In genomic region chr11:116787786-116788486, GRCh38 we compare ENCODE assay signal across 8 cellular contexts. TPM values are rescaled to one million over a fixed set of nuclear protein-coding genes. Genes with fewer than 3 reads are reported as not detected.
A peak's percentile ranks its signal among the peaks of the same experiment; 100 is the strongest.
DNase-seq lines count a peak whose midpoint lies in the region; ATAC-seq and TF ChIP-seq lines count a peak whose summit lies in the region.

Gene ZPR1, minus strand, starts transcription at chr11:116788023. Its CDS starts 33 bp downstream, at chr11:116787990.

- H3K4me1 Mint-ChIP-seq in nephron: peaks cover 20% of the 10 kb centered on the region

- H3K4me3 ChIP-seq in fibroblast of the aortic adventitia (ENCODE audit: low read depth, low read length): peak within 1 kb of the TSS; percentile 87

- H3K27ac Mint-ChIP-seq in nephron: peak within 1 kb of the TSS; percentile 85 to 96 (median 89)

- H3K36me3 Mint-ChIP-seq in nephron (ENCODE audit: low read depth): peaks cover 32% of the 10 kb centered on the region

- peak within 1 kb of the TSS; percentile 97 to 99 (median 98) for H3K4me3 Mint-ChIP-seq in nephron

- no peak for TF ChIP-seq CTCF in fibroblast of the aortic adventitia (IDR thresholded peaks at IDR 0.05; ENCODE audit: insufficient read depth, low read length)
- TF ChIP-seq CTCF in nephron (IDR thresholded peaks at IDR 0.05; ENCODE audit: unreplicated experiment in 3 of 3): no peak

- peak; percentile 89 for ATAC-seq in GM21619 (IDR thresholded peaks at IDR 0.05; ENCODE audit: unreplicated experiment)
- ATAC-seq in stimulated activated naive CD8-positive, alpha-beta T cell treated with anti-CD3 and anti-CD28 coated beads, Interleukin-15, Interleukin-2, amounts not matched to agents 100 U/mL and 50 U/mL, for 24 hours: peak; percentile 82

- DNase-seq in DMS53 (lab: John Stamatoyannopoulos, UW): peak; percentile 89
- peak; percentile 90 for DNase-seq in KG1 (lab: John Stamatoyannopoulos, UW)
- peak; percentile 55 to 59 for DNase-seq in SHP77 (lab: John Stamatoyannopoulos, UW)
- peak; percentile 80 for DNase-seq in activated effector memory CD4-positive, alpha-beta T cell treated with Interleukin-2 at 50 U/mL for 16 hours
- peak; percentile 67 for DNase-seq in fibroblast of the aortic adventitia (ENCODE audit: low read depth)
- peak; percentile 90 for DNase-seq in stimulated activated naive CD8-positive, alpha-beta T cell treated with anti-CD3 and anti-CD28 coated beads, Interleukin-15, Interleukin-2, amounts not matched to agents 100 U/mL and 50 U/mL, for 24 hours

- no peaks in the 10 kb centered on the region for H3K9me3 Mint-ChIP-seq in nephron

- peaks cover 8% of the 10 kb centered on the region for H3K27me3 Mint-ChIP-seq in nephron (ENCODE audit: low read depth)

RNA-seq across cellular contexts. Expression of gene ZPR1, which starts in this region (rescaled TPM):
- total RNA-seq in fibroblast of the aortic adventitia (ENCODE audit: low replicate concordance): 25.5 and 37.1 TPM in 2 replicates

Comparison
In these comparisons a context has a peak if more than half of its experiments do, and no peak if none do; other contexts are left out.
1. Peak in every context shown above with its lines: DNase-seq, ATAC-seq and H3K4me3 ChIP-seq.